8 cellular contexts compared by ENCODE assay signal in the genomic region with DNA sequence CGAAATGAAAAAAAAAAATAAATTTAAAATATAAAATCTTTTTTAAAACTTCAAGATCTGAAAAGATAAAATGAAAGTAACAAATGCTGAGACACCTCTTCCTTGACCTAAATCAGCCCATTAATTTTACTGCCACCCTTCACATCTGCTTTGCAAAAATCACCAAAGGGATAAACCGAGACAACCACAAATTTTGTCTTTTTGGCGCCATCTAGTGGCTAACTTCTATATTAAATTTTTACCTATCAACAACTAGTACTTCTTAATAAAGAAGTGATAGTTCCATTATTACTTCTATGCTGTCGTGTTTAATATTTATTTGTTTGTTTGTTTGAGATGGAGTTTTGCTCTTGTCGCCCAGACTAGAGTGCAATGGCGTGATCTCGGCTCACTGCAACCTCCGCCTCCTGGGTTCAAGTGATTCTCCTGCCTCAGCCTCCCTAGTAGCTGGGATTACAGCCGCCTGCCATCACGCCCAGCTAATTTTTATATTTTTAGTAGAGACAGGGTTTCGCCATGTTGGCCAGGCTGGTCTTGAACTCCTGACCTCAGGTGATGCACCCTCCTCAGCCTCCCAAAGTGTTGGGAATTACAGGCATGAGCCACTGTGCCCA. TPM values are rescaled to one million over a fixed set of nuclear protein-coding genes. Genes with fewer than 3 reads are reported as not detected.
DNase-seq lines count a peak whose midpoint lies in the region; ATAC-seq and TF ChIP-seq lines count a peak whose summit lies in the region.
"Not testable (repeated sequence)": the region's sequence is repeated elsewhere in the genome, so short reads cannot be mapped to it uniquely, and the experiment has no call there.

No MANE protein-coding gene starts in this region.

- H3K79me2 ChIP-seq in PC-3 (ENCODE audit: low read length): not testable (repeated sequence)

- not testable (repeated sequence) for H3K36me3 ChIP-seq in HEK293 (ENCODE audit: control insufficient read depth in 2 of 2, insufficient read depth in 1 of 2, low read length in 2 of 2); PC-3 (ENCODE audit: low read depth, low read length); adipocyte (ENCODE audit: control insufficient read depth, insufficient read depth, low read length, severe bottlenecking)

- not testable (repeated sequence) for H3K4me1 ChIP-seq in HEK293 (ENCODE audit: control insufficient read depth, insufficient read depth, low read length); PC-3 (ENCODE audit: insufficient read depth, low read length); adipocyte (ENCODE audit: control insufficient read depth, insufficient read depth, low read length)

- not testable (repeated sequence) for H3K27ac Mint-ChIP-seq in type B pancreatic cell

- intact Hi-C loops in PC-3 (cut with micrococcal nuclease): loop anchor here (2.0 to 5.0 kb wide), 2 partner anchors 35 to 63 kb away; a partner anchor contains a TSS

- not testable (repeated sequence) for H3K4me2 ChIP-seq in PC-3 (ENCODE audit: low read length)

- H3K27me3 Mint-ChIP-seq in type B pancreatic cell: not testable (repeated sequence)

- H3K9me3 Mint-ChIP-seq in type B pancreatic cell: not testable (repeated sequence)

- H3K27me3 ChIP-seq in PC-3 (ENCODE audit: low read length); adipocyte (replicated peaks; ENCODE audit: control insufficient read depth, insufficient read depth, low read length): not testable (repeated sequence)

- CTCF ChIA-PET in HEK293 (lab: Yijun Ruan, JAX): interaction anchor here (0.6 to 2.9 kb wide), 7 partner anchors 11 to 276 kb away, joined by 3 to 12 read pairs (median 4); no protein-coding TSS in a partner anchor
- CTCF ChIA-PET in PC-3 (lab: Charles Lee): interaction anchor here (0.7 kb wide), 2 partner anchors 9 to 20 kb away, joined by 4 to 5 read pairs; no protein-coding TSS in a partner anchor

- ATAC-seq in PC-3: peak; percentile 57

- not testable (repeated sequence) for TF ChIP-seq CTCF in HEK293 (tag by site-specific recombination; IDR thresholded peaks at IDR 0.05)
- TF ChIP-seq CTCF in PC-3 (conservative IDR thresholded peaks at IDR 0.05; ENCODE audit: low read depth, low read length): peak; percentile 61
- TF ChIP-seq CTCF in fibroblast of mammary gland (conservative IDR thresholded peaks at IDR 0.05; ENCODE audit: control insufficient read depth, insufficient read depth, low read depth, low read length): peak; percentile 51
- peak; percentile 82 for TF ChIP-seq CTCF in type B pancreatic cell (conservative IDR thresholded peaks at IDR 0.05)

- H3K4me3 Mint-ChIP-seq in type B pancreatic cell: not testable (repeated sequence)

- H3K4me3 ChIP-seq in HEK293 (ENCODE audit: low read depth, low read length); PC-3 (ENCODE audit: low read length); adipocyte (ENCODE audit: low read length); fibroblast of mammary gland (ENCODE audit: control insufficient read depth, low read depth, low read length): not testable (repeated sequence)

- not testable (repeated sequence) for H3K4me1 Mint-ChIP-seq in type B pancreatic cell (ENCODE audit: unreplicated experiment)

- not testable (repeated sequence) for BruUV-seq in PC-3 (replicated peaks; lab: Mats Ljungman, UMichigan)

- not testable (repeated sequence) for H3F3A ChIP-seq in PC-3 (ENCODE audit: low read length, unreplicated experiment)

- not testable (repeated sequence) for H3K9me2 ChIP-seq in PC-3 (replicated peaks; ENCODE audit: low read length)

- not testable (repeated sequence) for H3K36me3 Mint-ChIP-seq in type B pancreatic cell

- not testable (repeated sequence) for H3K9me3 ChIP-seq in HEK293 (ENCODE audit: control insufficient read depth, insufficient read depth, low read depth, low read length); PC-3 (ENCODE audit: low read length); adipocyte (ENCODE audit: control insufficient read depth, low read length)

- H3K9ac ChIP-seq in PC-3 (ENCODE audit: low read length); adipocyte (ENCODE audit: low read length): not testable (repeated sequence)

- not testable (repeated sequence) for H2AFZ ChIP-seq in PC-3 (ENCODE audit: low read length)

- DNase-seq in DMS153 (lab: John Stamatoyannopoulos, UW) (peak; percentile 39), NCI-H1436 treated with DMSO at 0.1 percent for 48 hours (lab: John Stamatoyannopoulos, UW) (peak; percentile 20), PC-3 (peak; percentile 72), adipocyte (ENCODE audit: low read depth) (peak; percentile 82), fibroblast of mammary gland (ENCODE audit: low read depth) (peak; percentile 62), medulla oblongata (ENCODE audit: extremely low spot score) (peak; percentile 64)
- not testable (repeated sequence) for DNase-seq in type B pancreatic cell (ENCODE audit: extremely low spot score, unreplicated experiment)

- H3K27ac ChIP-seq in HEK293 (ENCODE audit: extremely low read depth, low read depth, low read length); PC-3 (ENCODE audit: low read length): not testable (repeated sequence)

- not testable (repeated sequence) for H4K20me1 ChIP-seq in PC-3 (ENCODE audit: low read length)

- POLR2A ChIA-PET in HEK293 (lab: Yijun Ruan, JAX): interaction anchor here (1.9 kb wide), 1 partner anchor 35 kb away, joined by 6 read pairs; a partner anchor contains a TSS
- POLR2A ChIA-PET in PC-3 (lab: Charles Lee; ENCODE audit: unreplicated experiment): not testable (repeated sequence)

TF ChIP-seq in HEK293, 187 proteins besides CTCF, POLR2A, EP300 and RAD21:
- TF ChIP-seq ZNF654 (tag by site-specific recombination; IDR thresholded peaks at IDR 0.05; ENCODE audit: low read depth): peak; percentile 39; the same call in 1 of the 2 replicates

RNA-seq across cellular contexts. Expression of a gene that starts 35.0 kb away (rescaled TPM):
- total RNA-seq in PC-3 (2014; rRNA removed) (85.4 and 101 TPM in 2 replicates), type B pancreatic cell (ENCODE audit: low replicate concordance) (111 and 150 TPM in 2 replicates)
